In genomic region chr12:25328082-25328712, GRCh38 we compare ENCODE assay signal across 11 cellular contexts.
DNase-seq lines count a peak whose midpoint lies in the region; ATAC-seq and TF ChIP-seq lines count a peak whose summit lies in the region.
"Had no signal": no experiment of that assay in that cellular context is flagged by ENCODE, and none has a peak within 500 bp of the region (broad histone marks: within the 10 kb centered on the region; RNA-seq: fewer than 3 reads in every experiment).

No MANE protein-coding gene starts in this region.

- no peak for TF ChIP-seq CTCF in MCF 10A (IDR thresholded peaks at IDR 0.05; ENCODE audit: unreplicated experiment)
- TF ChIP-seq CTCF in breast epithelium (IDR thresholded peaks at IDR 0.05) = no peak

- H3K4me1 ChIP-seq in breast epithelium = no peaks in the 10 kb centered on the region

- BruUV-seq in MCF 10A (replicated peaks; lab: Mats Ljungman, UMichigan) = no TSS peak

- no peaks in the 10 kb centered on the region for H3K36me3 ChIP-seq in breast epithelium
- H3K36me3 ChIP-seq: BLaER1 treated with 17β-estradiol and CSF1 and Interleukin-3, amounts not matched to agents 10 nM and 100 nM had no signal

- H3K27ac Mint-ChIP-seq in MCF 10A (ENCODE audit: low read depth, unreplicated experiment) = no peak overlapping the region
- H3K27ac Mint-ChIP-seq: T-cell had no signal

- H3K27me3 Mint-ChIP-seq in MCF 10A (ENCODE audit: insufficient read depth, unreplicated experiment) = peaks cover 14% of the 10 kb centered on the region
- H3K27me3 Mint-ChIP-seq: T-cell had no signal

- TF ChIP-seq POLR2A in breast epithelium (IDR thresholded peaks at IDR 0.05) = no peak
- no peak for TF ChIP-seq POLR2A in GM18505 (IDR thresholded peaks at IDR 0.05; ENCODE audit: borderline replicate concordance, extremely low read depth, insufficient read depth, insufficient read length)

- peak; percentile 37 for ATAC-seq in esophagus mucosa
- no peak for ATAC-seq in GM18505 (IDR thresholded peaks at IDR 0.05; ENCODE audit: unreplicated experiment)
- ATAC-seq in left ventricle myocardium superior = no peak
- ATAC-seq: T-cell had no signal

- DNase-seq in MCF 10A (ENCODE audit: unreplicated experiment) (peak; percentile 68), breast epithelium (ENCODE audit: low spot score in 2 of 2) (no peak), NCI-H526 (lab: John Stamatoyannopoulos, UW) (peak; percentile 90 to 94), NCI-H2171 (lab: John Stamatoyannopoulos, UW) (no peak), left ventricle myocardium superior (no peak), cortex of kidney (lab: John Stamatoyannopoulos, UW) (no peak)
- DNase-seq: NCI-H446, T-cell had no signal

- intact Hi-C loops in MCF 10A (cut with micrococcal nuclease) = no loop called here
- intact Hi-C loops in breast epithelium (cut with DNase I; ENCODE audit: low total_unique reads) = no loop called here
- intact Hi-C loops in left ventricle myocardium superior (cut with micrococcal nuclease) = no loop called here

- no peaks in the 10 kb centered on the region for H3K27me3 ChIP-seq in breast epithelium
- H3K27me3 ChIP-seq: BLaER1 treated with 17β-estradiol and CSF1 and Interleukin-3, amounts not matched to agents 10 nM and 100 nM had no signal

- no peaks in the 10 kb centered on the region for H3K9me3 ChIP-seq in breast epithelium
- H3K9me3 ChIP-seq: BLaER1 treated with 17β-estradiol and CSF1 and Interleukin-3, amounts not matched to agents 10 nM and 100 nM had no signal

- POLR2A ChIA-PET in MCF 10A (lab: Yijun Ruan, JAX) = interaction anchor here (0.7 to 1.9 kb wide), 4 partner anchors 19 to 87 kb away, joined by 3 to 9 read pairs (median 4); partner anchors contain the start of gene KRAS

- no peaks in the 10 kb centered on the region for H3K9me3 Mint-ChIP-seq in MCF 10A (ENCODE audit: unreplicated experiment)
- H3K9me3 Mint-ChIP-seq: T-cell had no signal

- H3K27ac ChIP-seq in breast epithelium = no peak overlapping the region
- H3K27ac ChIP-seq: BLaER1 treated with 17β-estradiol and CSF1 and Interleukin-3, amounts not matched to agents 10 nM and 100 nM had no signal

- no peaks in the 10 kb centered on the region for H3K36me3 Mint-ChIP-seq in MCF 10A (ENCODE audit: insufficient read depth, unreplicated experiment)
- H3K36me3 Mint-ChIP-seq: T-cell had no signal

- H3K4me3 ChIP-seq in breast epithelium = no peak overlapping the region
- H3K4me3 ChIP-seq: BLaER1 treated with 17β-estradiol and CSF1 and Interleukin-3, amounts not matched to agents 10 nM and 100 nM had no signal

- CTCF ChIA-PET in MCF 10A (lab: Yijun Ruan, JAX) = interaction anchor here (1.2 kb wide), 1 partner anchor 59 kb away, joined by 3 read pairs; no protein-coding TSS in a partner anchor

- H3K4me3 Mint-ChIP-seq in MCF 10A (ENCODE audit: unreplicated experiment) = no peak overlapping the region
- H3K4me3 Mint-ChIP-seq: T-cell had no signal

- peaks cover under 1% of the 10 kb centered on the region for H3K4me1 Mint-ChIP-seq in MCF 10A (ENCODE audit: insufficient read depth, unreplicated experiment)

Comparison
In these comparisons a context has a peak if more than half of its experiments do, and no peak if none do; other contexts are left out.
1. DNase-seq: peak in MCF 10A (single experiment) and NCI-H526 (2 of 2); none in breast epithelium (0 of 2), NCI-H2171 (single experiment), left ventricle myocardium superior (single experiment) and cortex of kidney (single experiment).